In genomic region chr7:65325793-65326432, GRCh38 we compare ENCODE assay signal across 1 cellular context.
TF ChIP-seq lines count a peak whose summit lies in the region.

No MANE protein-coding gene starts in this region.

TF ChIP-seq in GM12878, 131 proteins besides CTCF, POLR2A, EP300 and RAD21 (continued from another document):
- TF ChIP-seq, protein P1, sequence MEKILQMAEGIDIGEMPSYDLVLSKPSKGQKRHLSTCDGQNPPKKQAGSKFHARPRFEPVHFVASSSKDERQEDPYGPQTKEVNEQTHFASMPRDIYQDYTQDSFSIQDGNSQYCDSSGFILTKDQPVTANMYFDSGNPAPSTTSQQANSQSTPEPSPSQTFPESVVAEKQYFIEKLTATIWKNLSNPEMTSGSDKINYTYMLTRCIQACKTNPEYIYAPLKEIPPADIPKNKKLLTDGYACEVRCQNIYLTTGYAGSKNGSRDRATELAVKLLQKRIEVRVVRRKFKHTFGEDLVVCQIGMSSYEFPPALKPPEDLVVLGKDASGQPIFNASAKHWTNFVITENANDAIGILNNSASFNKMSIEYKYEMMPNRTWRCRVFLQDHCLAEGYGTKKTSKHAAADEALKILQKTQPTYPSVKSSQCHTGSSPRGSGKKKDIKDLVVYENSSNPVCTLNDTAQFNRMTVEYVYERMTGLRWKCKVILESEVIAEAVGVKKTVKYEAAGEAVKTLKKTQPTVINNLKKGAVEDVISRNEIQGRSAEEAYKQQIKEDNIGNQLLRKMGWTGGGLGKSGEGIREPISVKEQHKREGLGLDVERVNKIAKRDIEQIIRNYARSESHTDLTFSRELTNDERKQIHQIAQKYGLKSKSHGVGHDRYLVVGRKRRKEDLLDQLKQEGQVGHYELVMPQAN (conservative IDR thresholded peaks at IDR 0.05): no peak
- TF ChIP-seq ZNF274 (IDR thresholded peaks at IDR 0.05; ENCODE audit: insufficient read depth, insufficient read length): no peak
- no peak for TF ChIP-seq CBX5 (IDR thresholded peaks at IDR 0.05; ENCODE audit: low read depth)
- no peak for TF ChIP-seq ZBED1 (IDR thresholded peaks at IDR 0.05; ENCODE audit: borderline replicate concordance)
- no peak for TF ChIP-seq KDM1A (IDR thresholded peaks at IDR 0.05; ENCODE audit: borderline replicate concordance)
- TF ChIP-seq HCFC1 (IDR thresholded peaks at IDR 0.05; ENCODE audit: low read length): no peak
- TF ChIP-seq MYC (IDR thresholded peaks at IDR 0.05; ENCODE audit: insufficient read depth, insufficient read length, insufficient replicate concordance, low read length, severe bottlenecking): no peak
- TF ChIP-seq CHD2 (IDR thresholded peaks at IDR 0.05; ENCODE audit: borderline replicate concordance, low read depth, low read length): no peak
- no peak for TF ChIP-seq TCF3 (IDR thresholded peaks at IDR 0.05; ENCODE audit: borderline replicate concordance, insufficient read depth, low read depth, low read length)
- TF ChIP-seq SMAD1 (IDR thresholded peaks at IDR 0.05; ENCODE audit: low read depth, partially characterized antibody): no peak
- no peak for TF ChIP-seq SRF (IDR thresholded peaks at IDR 0.05; ENCODE audit: low read depth in 2 of 2, low read length in 2 of 2)
- no peak for TF ChIP-seq NFXL1 (IDR thresholded peaks at IDR 0.05; ENCODE audit: borderline replicate concordance)
- TF ChIP-seq, protein P2, sequence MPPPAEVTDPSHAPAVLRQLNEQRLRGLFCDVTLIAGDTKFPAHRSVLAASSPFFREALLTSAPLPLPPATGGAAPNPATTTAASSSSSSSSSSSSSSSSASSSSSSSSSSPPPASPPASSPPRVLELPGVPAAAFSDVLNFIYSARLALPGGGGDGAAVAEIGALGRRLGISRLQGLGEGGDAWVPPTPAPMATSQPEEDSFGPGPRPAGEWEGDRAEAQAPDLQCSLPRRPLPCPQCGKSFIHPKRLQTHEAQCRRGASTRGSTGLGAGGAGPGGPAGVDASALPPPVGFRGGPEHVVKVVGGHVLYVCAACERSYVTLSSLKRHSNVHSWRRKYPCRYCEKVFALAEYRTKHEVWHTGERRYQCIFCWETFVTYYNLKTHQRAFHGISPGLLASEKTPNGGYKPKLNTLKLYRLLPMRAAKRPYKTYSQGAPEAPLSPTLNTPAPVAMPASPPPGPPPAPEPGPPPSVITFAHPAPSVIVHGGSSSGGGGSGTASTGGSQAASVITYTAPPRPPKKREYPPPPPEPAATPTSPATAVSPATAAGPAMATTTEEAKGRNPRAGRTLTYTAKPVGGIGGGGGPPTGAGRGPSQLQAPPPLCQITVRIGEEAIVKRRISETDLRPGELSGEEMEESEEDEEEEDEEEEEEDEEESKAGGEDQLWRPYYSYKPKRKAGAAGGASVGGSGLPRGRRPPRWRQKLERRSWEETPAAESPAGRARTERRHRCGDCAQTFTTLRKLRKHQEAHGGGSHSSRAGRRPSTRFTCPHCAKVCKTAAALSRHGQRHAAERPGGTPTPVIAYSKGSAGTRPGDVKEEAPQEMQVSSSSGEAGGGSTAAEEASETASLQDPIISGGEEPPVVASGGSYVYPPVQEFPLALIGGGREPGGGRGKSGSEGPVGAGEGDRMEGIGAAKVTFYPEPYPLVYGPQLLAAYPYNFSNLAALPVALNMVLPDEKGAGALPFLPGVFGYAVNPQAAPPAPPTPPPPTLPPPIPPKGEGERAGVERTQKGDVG (CRISPR knock-in tag; IDR thresholded peaks at IDR 0.05): no peak
- TF ChIP-seq, protein P3, sequence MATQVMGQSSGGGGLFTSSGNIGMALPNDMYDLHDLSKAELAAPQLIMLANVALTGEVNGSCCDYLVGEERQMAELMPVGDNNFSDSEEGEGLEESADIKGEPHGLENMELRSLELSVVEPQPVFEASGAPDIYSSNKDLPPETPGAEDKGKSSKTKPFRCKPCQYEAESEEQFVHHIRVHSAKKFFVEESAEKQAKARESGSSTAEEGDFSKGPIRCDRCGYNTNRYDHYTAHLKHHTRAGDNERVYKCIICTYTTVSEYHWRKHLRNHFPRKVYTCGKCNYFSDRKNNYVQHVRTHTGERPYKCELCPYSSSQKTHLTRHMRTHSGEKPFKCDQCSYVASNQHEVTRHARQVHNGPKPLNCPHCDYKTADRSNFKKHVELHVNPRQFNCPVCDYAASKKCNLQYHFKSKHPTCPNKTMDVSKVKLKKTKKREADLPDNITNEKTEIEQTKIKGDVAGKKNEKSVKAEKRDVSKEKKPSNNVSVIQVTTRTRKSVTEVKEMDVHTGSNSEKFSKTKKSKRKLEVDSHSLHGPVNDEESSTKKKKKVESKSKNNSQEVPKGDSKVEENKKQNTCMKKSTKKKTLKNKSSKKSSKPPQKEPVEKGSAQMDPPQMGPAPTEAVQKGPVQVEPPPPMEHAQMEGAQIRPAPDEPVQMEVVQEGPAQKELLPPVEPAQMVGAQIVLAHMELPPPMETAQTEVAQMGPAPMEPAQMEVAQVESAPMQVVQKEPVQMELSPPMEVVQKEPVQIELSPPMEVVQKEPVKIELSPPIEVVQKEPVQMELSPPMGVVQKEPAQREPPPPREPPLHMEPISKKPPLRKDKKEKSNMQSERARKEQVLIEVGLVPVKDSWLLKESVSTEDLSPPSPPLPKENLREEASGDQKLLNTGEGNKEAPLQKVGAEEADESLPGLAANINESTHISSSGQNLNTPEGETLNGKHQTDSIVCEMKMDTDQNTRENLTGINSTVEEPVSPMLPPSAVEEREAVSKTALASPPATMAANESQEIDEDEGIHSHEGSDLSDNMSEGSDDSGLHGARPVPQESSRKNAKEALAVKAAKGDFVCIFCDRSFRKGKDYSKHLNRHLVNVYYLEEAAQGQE (IDR thresholded peaks at IDR 0.05; ENCODE audit: low read depth, low read length): no peak
TF ChIP-seq in GM12878: peak in this region for 0.
